ENCODE assay signal across 18 cellular contexts in the genomic region with DNA sequence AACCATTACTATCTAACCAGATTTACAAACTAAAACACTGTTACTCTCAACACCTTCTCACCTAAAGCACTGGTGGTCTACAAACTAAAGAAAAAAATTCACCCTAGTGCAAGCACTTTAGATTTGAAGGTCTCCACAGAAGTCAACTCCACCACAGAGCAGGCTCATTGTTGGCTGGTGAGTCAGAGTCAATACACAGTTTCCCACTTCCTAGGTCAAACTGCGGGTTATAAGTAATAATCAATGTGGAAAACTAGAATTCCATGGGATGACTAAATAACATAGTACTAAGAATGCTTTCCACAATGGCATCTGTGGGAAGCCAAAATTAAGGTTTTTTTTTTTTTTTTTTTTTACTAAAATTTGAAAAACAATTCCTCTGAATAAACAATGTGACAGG.
DNase-seq lines count a peak whose midpoint lies in the region; ATAC-seq, FAIRE-seq and TF ChIP-seq lines count a peak whose summit lies in the region.
"Had no signal": no experiment of that assay in that cellular context is flagged by ENCODE, and none has a peak within 500 bp of the region (broad histone marks: within the 10 kb centered on the region; RNA-seq: fewer than 3 reads in every experiment).

No MANE protein-coding gene starts in this region.

- in situ Hi-C loops in GM13976 (cut with MboI; ENCODE audit: low sequenced_read_pairs, unreplicated experiment) = no loop called here

- H3K36me3 ChIP-seq in astrocyte (ENCODE audit: insufficient read depth, low read length) = peaks cover 4% of the 10 kb centered on the region
- H3K36me3 ChIP-seq: WERI-Rb-1 had no signal

- H4K20me1 ChIP-seq in astrocyte (ENCODE audit: insufficient read depth, low read length) = no peaks in the 10 kb centered on the region

- no peaks in the 10 kb centered on the region for H3K27me3 Mint-ChIP-seq in astrocyte (ENCODE audit: low read depth, unreplicated experiment)
- H3K27me3 Mint-ChIP-seq: activated naive CD8-positive, alpha-beta T cell treated with anti-CD3 and anti-CD28 coated beads, Interleukin-2, amount 50 U/mL, for 24 hours; effector memory CD8-positive, alpha-beta T cell had no signal

- H3K4me1 Mint-ChIP-seq in astrocyte (ENCODE audit: low read depth, unreplicated experiment) = peaks cover 72% of the 10 kb centered on the region
- H3K4me1 Mint-ChIP-seq: activated naive CD8-positive, alpha-beta T cell treated with anti-CD3 and anti-CD28 coated beads, Interleukin-2, amount 50 U/mL, for 24 hours had no signal

- FAIRE-seq in astrocyte (lab: Jason Lieb, UNC) = peak; percentile 94
- FAIRE-seq: GM18507 had no signal

- peaks cover 28% of the 10 kb centered on the region for H3K79me2 ChIP-seq in astrocyte (ENCODE audit: insufficient read depth, low read length)

- H3K4me1 ChIP-seq in astrocyte (ENCODE audit: insufficient read depth, low read length) = peaks cover 63% of the 10 kb centered on the region

- no peaks in the 10 kb centered on the region for H3K9me3 ChIP-seq in astrocyte (ENCODE audit: insufficient read depth, low read depth, low read length)

- TF ChIP-seq CTCF in astrocyte (IDR thresholded peaks at IDR 0.05; ENCODE audit: insufficient read depth, low read depth, low read length) (no peak), GM13976 (IDR thresholded peaks at IDR 0.05; ENCODE audit: borderline replicate concordance, control extremely low read depth, extremely low read depth, insufficient read depth, missing control alignments) (no peak)

- no peaks in the 10 kb centered on the region for H3K9me3 Mint-ChIP-seq in astrocyte (ENCODE audit: unreplicated experiment)

- H3K27me3 ChIP-seq in astrocyte (ENCODE audit: insufficient read depth, low read length) = no peaks in the 10 kb centered on the region

- H3K9ac ChIP-seq in astrocyte (ENCODE audit: low read length) = peak overlapping the region; percentile 29

- peak overlapping the region; percentile 72 for H3K4me2 ChIP-seq in astrocyte (ENCODE audit: low read length)

- ATAC-seq in HG03025 (IDR thresholded peaks at IDR 0.05; ENCODE audit: low FRiP score, unreplicated experiment) (no peak), GM18505 (IDR thresholded peaks at IDR 0.05; ENCODE audit: unreplicated experiment) (no peak)
- ATAC-seq: activated naive CD8-positive, alpha-beta T cell treated with anti-CD3 and anti-CD28 coated beads, Interleukin-2, amount 50 U/mL, for 24 hours; effector memory CD8-positive, alpha-beta T cell; naive thymus-derived CD8-positive, alpha-beta T cell; sciatic nerve had no signal

- peak; percentile 2 for DNase-seq in DMS53 (lab: John Stamatoyannopoulos, UW)
- no peak for DNase-seq in DMS53 treated with DMSO at 0.1 percent for 48 hours (lab: John Stamatoyannopoulos, UW; ENCODE audit: unreplicated experiment)
- DNase-seq in astrocyte (ENCODE audit: low read depth) = peak; percentile 98
- DNase-seq in iris pigment epithelial cell (ENCODE audit: low read depth) = peak; percentile 90
- no peak for DNase-seq in inferior parietal cortex (ENCODE audit: extremely low spot score)
- DNase-seq in GM13976 (ENCODE audit: low spot score) = no peak
- DNase-seq: activated naive CD8-positive, alpha-beta T cell treated with anti-CD3 and anti-CD28 coated beads, Interleukin-2, amount 50 U/mL, for 24 hours; DMS 273 treated with DMSO at 0.1 percent for 48 hours; effector memory CD8-positive, alpha-beta T cell; naive thymus-derived CD8-positive, alpha-beta T cell; NCI-H446 treated with DMSO at 0.1 percent for 48 hours; SHP77 treated with DMSO at 0.1 percent for 48 hours; WERI-Rb-1 had no signal

- peak overlapping the region; percentile 38 for H3K4me3 ChIP-seq in astrocyte (ENCODE audit: insufficient read depth, low read depth, low read length)

- peaks cover 7% of the 10 kb centered on the region for H3K36me3 Mint-ChIP-seq in astrocyte (ENCODE audit: low read depth, unreplicated experiment)
- H3K36me3 Mint-ChIP-seq: naive thymus-derived CD8-positive, alpha-beta T cell had no signal

- H2AFZ ChIP-seq in astrocyte (ENCODE audit: low read depth, low read length) = no peak overlapping the region

- H3K27ac Mint-ChIP-seq in astrocyte (ENCODE audit: unreplicated experiment) = peak overlapping the region; percentile 94
- H3K27ac Mint-ChIP-seq: activated naive CD8-positive, alpha-beta T cell treated with anti-CD3 and anti-CD28 coated beads, Interleukin-2, amount 50 U/mL, for 24 hours; effector memory CD8-positive, alpha-beta T cell; naive thymus-derived CD8-positive, alpha-beta T cell had no signal

- no peak for TF ChIP-seq POLR2A in GM18505 (IDR thresholded peaks at IDR 0.05; ENCODE audit: borderline replicate concordance, extremely low read depth, insufficient read depth, insufficient read length)

- peak overlapping the region; percentile 88 for H3K27ac ChIP-seq in astrocyte (ENCODE audit: low read depth, low read length)
- H3K27ac ChIP-seq: 22Rv1, WERI-Rb-1 had no signal

- peak overlapping the region; percentile 4 for H3K4me3 Mint-ChIP-seq in astrocyte (ENCODE audit: unreplicated experiment)
- H3K4me3 Mint-ChIP-seq: activated naive CD8-positive, alpha-beta T cell treated with anti-CD3 and anti-CD28 coated beads, Interleukin-2, amount 50 U/mL, for 24 hours; effector memory CD8-positive, alpha-beta T cell; naive thymus-derived CD8-positive, alpha-beta T cell had no signal

Comparison
In these comparisons a context has a peak if more than half of its experiments do, and no peak if none do; other contexts are left out.
1. DNase-seq: peak in DMS53 (single experiment), astrocyte (single experiment) and iris pigment epithelial cell (single experiment); none in DMS53 treated with DMSO at 0.1 percent for 48 hours (single experiment), inferior parietal cortex (single experiment) and GM13976 (single experiment).